In the genomic region with DNA sequence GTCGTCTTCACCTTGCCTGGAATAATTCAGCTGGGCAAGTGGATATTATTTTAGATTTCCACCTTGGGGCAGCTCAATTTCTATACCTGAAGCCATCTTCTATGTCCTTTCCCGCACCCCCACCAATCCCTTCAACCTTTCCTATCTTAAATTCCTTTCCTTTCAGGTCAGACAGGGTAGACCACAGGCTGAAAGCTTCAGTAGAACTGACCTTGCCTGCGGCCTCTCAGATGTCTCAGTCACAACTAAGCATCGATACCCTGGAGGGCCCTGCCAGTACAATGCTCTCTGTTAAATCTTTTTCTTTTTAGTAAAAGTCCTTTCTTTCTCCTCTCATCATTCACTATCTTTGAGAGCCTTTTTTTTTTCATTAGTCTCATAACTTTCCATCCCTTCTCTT, we compare ENCODE assay signal across 23 cellular contexts. TPM values are rescaled to one million over a fixed set of nuclear protein-coding genes. Genes with fewer than 3 reads are reported as not detected.
DNase-seq lines count a peak whose midpoint lies in the region; ATAC-seq and TF ChIP-seq lines count a peak whose summit lies in the region.
"Had no signal": no experiment of that assay in that cellular context is flagged by ENCODE, and none has a peak within 500 bp of the region (broad histone marks: within the 10 kb centered on the region; RNA-seq: fewer than 3 reads in every experiment).

No MANE protein-coding gene starts in this region.

- DNase-seq in Caco-2 = no peak
- peak; percentile 12 for DNase-seq in IMR-90
- DNase-seq in amniotic epithelial cell (ENCODE audit: low read depth) = peak; percentile 18
- no peak for DNase-seq in midbrain (lab: John Stamatoyannopoulos, UW)
- DNase-seq in NCI-H1694 (lab: John Stamatoyannopoulos, UW) = no peak
- no peak for DNase-seq in dedifferentiated amniotic fluid mesenchymal stem cell (ENCODE audit: extremely low spot score)
- DNase-seq in NCI-H345 (lab: John Stamatoyannopoulos, UW) = no peak
- DNase-seq: AML-193, C1 segment of cervical spinal cord, MM.1S, NCI-H1048, NCI-H1436, NCI-H2029, NCI-H524 treated with DMSO at 0.1 percent for 48 hours, NCI-H82 had no signal

- no peak for ATAC-seq in IMR-90 (ENCODE audit: low read depth)
- ATAC-seq: GM23338, K562, Panc1, SK-N-SH treated with all-trans-retinoic acid at 6 μM for 48 hours had no signal

- no peak overlapping the region for H2AK9ac ChIP-seq in IMR-90 (replicated peaks; ENCODE audit: low read depth, low read length, poor library complexity)

- no peak overlapping the region for H3K14ac ChIP-seq in IMR-90 (replicated peaks; ENCODE audit: low read depth, low read length)

- no peak overlapping the region for H3K18ac ChIP-seq in IMR-90 (ENCODE audit: low read depth, low read length)

- H3K4me3 ChIP-seq in Caco-2 (ENCODE audit: low read depth, low read length) (no peak overlapping the region), IMR-90 (ENCODE audit: insufficient read depth, low read depth, low read length) (no peak overlapping the region), neutrophil (ENCODE audit: low read depth in 1 of 2, low read length in 1 of 2) (peak overlapping the region in 1 of 2 experiments; percentile 30)
- H3K4me3 ChIP-seq: GM23338, K562 had no signal

- H3K23ac ChIP-seq in IMR-90 (ENCODE audit: low read depth, low read length) = no peak overlapping the region

- no peaks in the 10 kb centered on the region for H3K9me1 ChIP-seq in IMR-90 (ENCODE audit: insufficient read depth, low read length)

- no peaks in the 10 kb centered on the region for H3K27me3 Mint-ChIP-seq in Caco-2 (ENCODE audit: insufficient read depth, unreplicated experiment)

- H3K27me3 ChIP-seq in Caco-2 (replicated peaks; ENCODE audit: control insufficient read depth, insufficient read depth, low read length) = no peaks in the 10 kb centered on the region
- peaks cover 1% of the 10 kb centered on the region; the same call in 1 of the 2 replicates for H3K27me3 ChIP-seq in IMR-90 (ENCODE audit: control insufficient read depth, insufficient read depth, low read length)
- H3K27me3 ChIP-seq in neutrophil = no peaks in the 10 kb centered on the region

- no peak overlapping the region for H2BK120ac ChIP-seq in IMR-90 (ENCODE audit: low read depth, low read length)

- in situ Hi-C loops in IMR-90 (cut with MboI; ENCODE audit: low sequenced_read_pairs) = no loop called here

- no peak overlapping the region for H4K8ac ChIP-seq in IMR-90 (ENCODE audit: low read depth in 2 of 2, low read length in 2 of 2)

- H2BK15ac ChIP-seq in IMR-90 (ENCODE audit: low read depth, low read length) = no peak overlapping the region

- dilution Hi-C loops in IMR-90 (cut with HindIII; ENCODE audit: low sequenced_read_pairs, unreplicated experiment) = no loop called here

- H3K4me1 Mint-ChIP-seq in Caco-2 (ENCODE audit: low read depth, unreplicated experiment) = peaks cover 57% of the 10 kb centered on the region

- H3K4me1 ChIP-seq in Caco-2 (peaks cover 68% of the 10 kb centered on the region), IMR-90 (ENCODE audit: control insufficient read depth, insufficient read depth, low read length) (no peaks in the 10 kb centered on the region), neutrophil (ENCODE audit: control insufficient read depth in 1 of 2, insufficient read depth in 1 of 2, low read depth in 1 of 2, low read length in 1 of 2) (peaks cover 68 to 70% of the 10 kb centered on the region in 2 experiments)

- H2BK20ac ChIP-seq in IMR-90 (ENCODE audit: low read depth, low read length) = no peak overlapping the region

- H4K5ac ChIP-seq in IMR-90 (ENCODE audit: low read depth, low read length) = no peak overlapping the region

- H3K9me3 ChIP-seq in Caco-2 (no peaks in the 10 kb centered on the region), IMR-90 (ENCODE audit: control insufficient read depth, insufficient read depth, low read length) (no peaks in the 10 kb centered on the region), neutrophil (no peaks in the 10 kb centered on the region)

- POLR2A ChIA-PET in Caco-2 (lab: Charles Lee) (interaction anchor here (1.0 to 2.4 kb wide), 2 partner anchors 13 to 17 kb away, joined by 4 to 29 read pairs; no protein-coding TSS in a partner anchor), IMR-90 (lab: Charles Lee; ENCODE audit: unreplicated experiment) (no interaction called here)

- no peaks in the 10 kb centered on the region for H4K20me1 ChIP-seq in IMR-90 (ENCODE audit: insufficient read depth, low read length)

- no peak overlapping the region for H4K91ac ChIP-seq in IMR-90 (ENCODE audit: insufficient read depth, low read depth, low read length)

- no peak overlapping the region for H3K4me2 ChIP-seq in IMR-90 (ENCODE audit: low read depth, low read length)
- H3K4me2 ChIP-seq: GM23338 had no signal

- no peaks in the 10 kb centered on the region for H3K36me3 ChIP-seq in Caco-2 (ENCODE audit: control insufficient read depth, insufficient read depth, low read length)
- no peaks in the 10 kb centered on the region for H3K36me3 ChIP-seq in IMR-90 (ENCODE audit: control insufficient read depth, insufficient read depth, low read length)
- no peaks in the 10 kb centered on the region for H3K36me3 ChIP-seq in neutrophil

- no peak overlapping the region for H3K27ac ChIP-seq in IMR-90 (ENCODE audit: insufficient read depth, low read length)
- H3K27ac ChIP-seq in neutrophil = peak overlapping the region; percentile 93

- H3K9ac ChIP-seq in IMR-90 (ENCODE audit: low read depth, low read length) = no peak overlapping the region

- TF ChIP-seq CTCF in Caco-2 (IDR thresholded peaks at IDR 0.05; ENCODE audit: insufficient read depth in 1 of 2, low read depth in 1 of 2, low read length in 1 of 2, severe bottlenecking in 1 of 2, unreplicated experiment in 1 of 2) = no peak
- no peak for TF ChIP-seq CTCF in IMR-90 (conservative IDR thresholded peaks at IDR 0.05; ENCODE audit: low read depth, low read length)
- no peak for TF ChIP-seq CTCF in neutrophil (IDR thresholded peaks at IDR 0.05)

- intact Hi-C loops in Caco-2 (cut with micrococcal nuclease; ENCODE audit: unreplicated experiment) (no loop called here), IMR-90 (cut with micrococcal nuclease) (loop anchor here (2.0 kb wide), 1 partner anchor 245 kb away; no protein-coding TSS in a partner anchor)

- no peak for TF ChIP-seq RAD21 in IMR-90 (IDR thresholded peaks at IDR 0.05; ENCODE audit: low read length)

- BruUV-seq in Caco-2 (replicated peaks; lab: Mats Ljungman, UMichigan) (TSS peak; percentile 66), IMR-90 (replicated peaks; lab: Mats Ljungman, UMichigan) (no TSS peak)

- H2AK5ac ChIP-seq in IMR-90 (ENCODE audit: low read depth, low read length) = no peak overlapping the region

- no peak for TF ChIP-seq POLR2A in IMR-90 (IDR thresholded peaks at IDR 0.05; ENCODE audit: low read depth, low read length)

- H3K4me3 Mint-ChIP-seq in Caco-2 (ENCODE audit: unreplicated experiment) = peak overlapping the region; percentile 4
- H3K4me3 Mint-ChIP-seq: GM23338 had no signal

- H3K79me1 ChIP-seq in IMR-90 (ENCODE audit: low read depth in 1 of 2, low read length in 2 of 2) = no peaks in the 10 kb centered on the region

- no peak overlapping the region for H3K4ac ChIP-seq in IMR-90 (ENCODE audit: low read depth, low read length)

- 94% methylated on average over 2 of the region's 4 CpGs; no CpG with 5 or more reads in 1 of the 2 experiments for WGBS in IMR-90 (ENCODE audit: extremely low coverage in 2 of 2, insufficient read length in 1 of 2), 2 experiments

- H3K27ac Mint-ChIP-seq in Caco-2 (ENCODE audit: unreplicated experiment) = peak overlapping the region; percentile 60
- H3K27ac Mint-ChIP-seq: GM23338 had no signal

- H3K9me3 Mint-ChIP-seq in Caco-2 (ENCODE audit: unreplicated experiment) = no peaks in the 10 kb centered on the region
- H3K9me3 Mint-ChIP-seq: GM23338 had no signal

- peaks cover 30% of the 10 kb centered on the region for H3K36me3 Mint-ChIP-seq in Caco-2 (ENCODE audit: insufficient read depth, unreplicated experiment)

- H2AFZ ChIP-seq in IMR-90 (replicated peaks; ENCODE audit: low read length, poor library complexity) = no peak overlapping the region
- H2AFZ ChIP-seq: GM23338 had no signal

- no peak overlapping the region for H2BK5ac ChIP-seq in IMR-90 (ENCODE audit: low read depth, low read length, poor library complexity, severe bottlenecking)

- no peak overlapping the region for H3K56ac ChIP-seq in IMR-90 (ENCODE audit: extremely low read depth, insufficient read depth, low read length)

- CTCF ChIA-PET in Caco-2 (lab: Charles Lee) (interaction anchor here (0.9 to 2.3 kb wide), 4 partner anchors 11 to 100 kb away, joined by 3 to 13 read pairs (median 8); no protein-coding TSS in a partner anchor), IMR-90 (lab: Yijun Ruan, JAX) (interaction anchor here (0.6 kb wide), 2 partner anchors 10 to 556 kb away, joined by 4 to 8 read pairs; no protein-coding TSS in a partner anchor)

TF ChIP-seq in IMR-90, 13 proteins besides CTCF, POLR2A, EP300 and RAD21 (continues in another document):
- no peak for TF ChIP-seq NFE2L2 (IDR thresholded peaks at IDR 0.05; ENCODE audit: low read depth, low read length)
- TF ChIP-seq CEBPB (IDR thresholded peaks at IDR 0.05; ENCODE audit: low read depth, low read length) = no peak
- no peak for TF ChIP-seq BHLHE40 (IDR thresholded peaks at IDR 0.05; ENCODE audit: low read depth, low read length)
- no peak for TF ChIP-seq RCOR1 (IDR thresholded peaks at IDR 0.05; ENCODE audit: insufficient replicate concordance, low read length)
- TF ChIP-seq, protein P1, sequence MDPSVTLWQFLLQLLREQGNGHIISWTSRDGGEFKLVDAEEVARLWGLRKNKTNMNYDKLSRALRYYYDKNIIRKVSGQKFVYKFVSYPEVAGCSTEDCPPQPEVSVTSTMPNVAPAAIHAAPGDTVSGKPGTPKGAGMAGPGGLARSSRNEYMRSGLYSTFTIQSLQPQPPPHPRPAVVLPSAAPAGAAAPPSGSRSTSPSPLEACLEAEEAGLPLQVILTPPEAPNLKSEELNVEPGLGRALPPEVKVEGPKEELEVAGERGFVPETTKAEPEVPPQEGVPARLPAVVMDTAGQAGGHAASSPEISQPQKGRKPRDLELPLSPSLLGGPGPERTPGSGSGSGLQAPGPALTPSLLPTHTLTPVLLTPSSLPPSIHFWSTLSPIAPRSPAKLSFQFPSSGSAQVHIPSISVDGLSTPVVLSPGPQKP (IDR thresholded peaks at IDR 0.05; ENCODE audit: borderline replicate concordance, low read depth, low read length) = no peak
- TF ChIP-seq RFX5 (IDR thresholded peaks at IDR 0.05; ENCODE audit: low read depth, low read length) = no peak
- TF ChIP-seq MAZ (IDR thresholded peaks at IDR 0.05; ENCODE audit: borderline replicate concordance, low read depth, low read length) = no peak

RNA-seq across cellular contexts. Expression of gene SLC2A14, which starts 38.9 kb away (rescaled TPM):
- 129 and 141 TPM in 2 replicates for total RNA-seq in Caco-2 (2022)
- total RNA-seq in IMR-90 (2012; rRNA removed) = under 0.01 TPM in 1 of 2 replicates, not detected in the other
- 0.05 and 0.07 TPM in 2 replicates for polyA plus RNA-seq in IMR-90 (2012; rRNA removed)
- 0.05 TPM in 1 of 2 replicates, not detected in the other for polyA plus RNA-seq in IMR-90 (2012; cell fraction: cytosol; rRNA removed)
- polyA plus RNA-seq in IMR-90 (2012; cell fraction: nucleus; rRNA removed; ENCODE audit: low replicate concordance) = 0.10 and 0.30 TPM in 2 replicates
- total RNA-seq: A172, LHCN-M2 had no signal

RNA-seq across cellular contexts. Expression of gene NANOG, which starts 44.6 kb away (rescaled TPM):
- total RNA-seq in Caco-2 (2022) (not detected in 2 replicates), IMR-90 (2012; rRNA removed) (not detected in 2 replicates)
- not detected in 2 replicates for polyA plus RNA-seq in IMR-90 (2012; rRNA removed)
- polyA plus RNA-seq in IMR-90 (2012; cell fraction: cytosol; rRNA removed) = not detected in 2 replicates
- polyA plus RNA-seq in IMR-90 (2012; cell fraction: nucleus; rRNA removed; ENCODE audit: low replicate concordance) = 0.01 TPM in 1 of 2 replicates, not detected in the other
- total RNA-seq: A172, LHCN-M2 had no signal
- polyA plus RNA-seq: AG04450, K562 had no signal

Comparison
In these comparisons a context has a peak if more than half of its experiments do, and no peak if none do; other contexts are left out.
1. DNase-seq: peak in IMR-90 (single experiment) and amniotic epithelial cell (single experiment); none in Caco-2 (0 of 2), midbrain (single experiment), NCI-H1694 (single experiment), dedifferentiated amniotic fluid mesenchymal stem cell (single experiment) and NCI-H345 (single experiment).
2. RNA of gene SLC2A14, which starts 38.9 kb away (total RNA-seq): 129 to 141 TPM in Caco-2; under 0.01 TPM in IMR-90; every median in the first group is over 100 times any median in the second.